ENCODE assay signal across 12 cellular contexts in genomic region chr17:45384047-45384799, GRCh38. TPM values are rescaled to one million over a fixed set of nuclear protein-coding genes. Genes with fewer than 3 reads are reported as not detected.
DNase-seq lines count a peak whose midpoint lies in the region; ATAC-seq, FAIRE-seq and TF ChIP-seq lines count a peak whose summit lies in the region.
"Had no signal": no experiment of that assay in that cellular context is flagged by ENCODE, and none has a peak within 500 bp of the region (broad histone marks: within the 10 kb centered on the region; RNA-seq: fewer than 3 reads in every experiment).

No MANE protein-coding gene starts in this region.

- POLR2A ChIA-PET in A549 (lab: Yijun Ruan, JAX) (interaction anchor here (1.5 kb wide), 2 partner anchors 67 to 106 kb away, joined by 6 to 8 read pairs; partner anchors contain the start of gene MAP3K14), MCF 10A (lab: Yijun Ruan, JAX) (interaction anchor here (0.8 to 3.7 kb wide), 6 partner anchors 8 to 136 kb away, joined by 3 to 32 read pairs (median 5); no protein-coding TSS in a partner anchor)

- no peak overlapping the region for H3K4me3 Mint-ChIP-seq in progenitor cell of endocrine pancreas (ENCODE audit: low read depth)
- no peak overlapping the region for H3K4me3 Mint-ChIP-seq in MCF 10A (ENCODE audit: unreplicated experiment)
- H3K4me3 Mint-ChIP-seq in activated naive CD4-positive, alpha-beta T cell treated with anti-CD3 and anti-CD28 coated beads for 36 hours = no peak overlapping the region
- H3K4me3 Mint-ChIP-seq: CD14-positive monocyte, type B pancreatic cell had no signal

- H3K4me3 ChIP-seq in A549 = no peak overlapping the region

- BruUV-seq in MCF 10A (replicated peaks; lab: Mats Ljungman, UMichigan) = no TSS peak

- no peak for TF ChIP-seq POLR2A in A549 (IDR thresholded peaks at IDR 0.05; ENCODE audit: low read length)

- no peak for FAIRE-seq in A549 (lab: Jason Lieb, UNC)

- CTCF ChIA-PET in A549 (lab: Yijun Ruan, JAX) = interaction anchor here (1.3 to 25.8 kb wide), 23 partner anchors 12 to 249 kb away, joined by 3 to 1120 read pairs (median 13); partner anchors contain the start of genes ACBD4, FMNL1, MAP3K14 and SPATA32
- CTCF ChIA-PET in MCF 10A (lab: Yijun Ruan, JAX) = interaction anchor here (0.6 to 15.7 kb wide), 21 partner anchors 8 to 1249 kb away, joined by 3 to 229 read pairs (median 4); no protein-coding TSS in a partner anchor
- CTCF ChIA-PET in activated naive CD4-positive, alpha-beta T cell treated with anti-CD3 and anti-CD28 coated beads for 36 hours (lab: Charles Lee) = interaction anchor here (0.7 to 8.2 kb wide), 23 partner anchors 9 to 165 kb away, joined by 3 to 116 read pairs (median 7); partner anchors contain the start of gene MAP3K14

- H3K4me1 Mint-ChIP-seq in progenitor cell of endocrine pancreas (ENCODE audit: low read depth) (no peaks in the 10 kb centered on the region), MCF 10A (ENCODE audit: insufficient read depth, unreplicated experiment) (peaks cover 5% of the 10 kb centered on the region)
- peaks cover 13% of the 10 kb centered on the region for H3K4me1 Mint-ChIP-seq in activated naive CD4-positive, alpha-beta T cell treated with anti-CD3 and anti-CD28 coated beads for 36 hours (ENCODE audit: low read depth)

- H3K9me3 ChIP-seq in A549 = no peaks in the 10 kb centered on the region

- H3K9me3 Mint-ChIP-seq in progenitor cell of endocrine pancreas (ENCODE audit: low read depth) (no peaks in the 10 kb centered on the region), MCF 10A (ENCODE audit: unreplicated experiment) (no peaks in the 10 kb centered on the region)
- H3K9me3 Mint-ChIP-seq in activated naive CD4-positive, alpha-beta T cell treated with anti-CD3 and anti-CD28 coated beads for 36 hours = no peaks in the 10 kb centered on the region
- H3K9me3 Mint-ChIP-seq: type B pancreatic cell had no signal

- 67% methylated on average over 7 of the region's 7 CpGs for WGBS in A549 (ENCODE audit: missing lambda C conversion rate)

- no peak for ATAC-seq in A549
- ATAC-seq in omental fat pad (ENCODE audit: low FRiP score) = no peak

- H3K4me1 ChIP-seq in A549 = peaks cover 50% of the 10 kb centered on the region

- intact Hi-C loops in MCF 10A (cut with micrococcal nuclease) = no loop called here
- intact Hi-C loops in activated naive CD4-positive, alpha-beta T cell treated with anti-CD3 and anti-CD28 coated beads for 36 hours (cut with micrococcal nuclease) = loop anchor here (2.0 kb wide), 1 partner anchor 71 kb away; no protein-coding TSS in a partner anchor

- no peak for DNase-seq in A549 (ENCODE audit: low read depth in 1 of 2, low spot score in 1 of 2)
- peak; percentile 39 for DNase-seq in EL
- peak; percentile 25 to 32 for DNase-seq in NOMO-1 (lab: John Stamatoyannopoulos, UW; ENCODE audit: unreplicated experiment in 2 of 2)
- no peak for DNase-seq in progenitor cell of endocrine pancreas (ENCODE audit: low spot score, unreplicated experiment)
- DNase-seq in omental fat pad (ENCODE audit: low spot score) = no peak
- DNase-seq in MCF 10A (ENCODE audit: unreplicated experiment) = no peak
- no peak for DNase-seq in activated naive CD4-positive, alpha-beta T cell treated with anti-CD3 and anti-CD28 coated beads for 36 hours
- DNase-seq: MM.1S, retina had no signal

- H3K27ac ChIP-seq in A549 (peak overlapping the region; percentile 79 to 97), angular gyrus (ENCODE audit: low read depth, low read length) (peak overlapping the region; percentile 13)

- no peak for TF ChIP-seq EP300 in A549 (IDR thresholded peaks at IDR 0.05)

- TF ChIP-seq CTCF in A549 (IDR thresholded peaks at IDR 0.05) = no peak
- TF ChIP-seq CTCF in progenitor cell of endocrine pancreas (IDR thresholded peaks at IDR 0.05; ENCODE audit: unreplicated experiment) = no peak
- no peak for TF ChIP-seq CTCF in omental fat pad (IDR thresholded peaks at IDR 0.05)
- TF ChIP-seq CTCF in MCF 10A (IDR thresholded peaks at IDR 0.05; ENCODE audit: unreplicated experiment) = no peak

- H3K27me3 Mint-ChIP-seq in progenitor cell of endocrine pancreas (peaks cover 52% of the 10 kb centered on the region), MCF 10A (ENCODE audit: insufficient read depth, unreplicated experiment) (no peaks in the 10 kb centered on the region)
- H3K27me3 Mint-ChIP-seq in activated naive CD4-positive, alpha-beta T cell treated with anti-CD3 and anti-CD28 coated beads for 36 hours (ENCODE audit: low read depth) = no peaks in the 10 kb centered on the region

- no peak for TF ChIP-seq RAD21 in A549 (conservative IDR thresholded peaks at IDR 0.05 in 1 of 2, IDR thresholded peaks at IDR 0.05 in 1 of 2)

- H3K4me2 ChIP-seq in A549 = 0 out of 3 replicates have a peak overlapping the region, but pooled peaks have one; percentile 4

- no peak overlapping the region for H3K27ac Mint-ChIP-seq in progenitor cell of endocrine pancreas
- no peak overlapping the region for H3K27ac Mint-ChIP-seq in MCF 10A (ENCODE audit: low read depth, unreplicated experiment)
- no peak overlapping the region for H3K27ac Mint-ChIP-seq in activated naive CD4-positive, alpha-beta T cell treated with anti-CD3 and anti-CD28 coated beads for 36 hours
- H3K27ac Mint-ChIP-seq: type B pancreatic cell had no signal

- H3K36me3 Mint-ChIP-seq in progenitor cell of endocrine pancreas (ENCODE audit: insufficient read depth) = no peaks in the 10 kb centered on the region
- H3K36me3 Mint-ChIP-seq in MCF 10A (ENCODE audit: insufficient read depth, unreplicated experiment) = no peaks in the 10 kb centered on the region
- H3K36me3 Mint-ChIP-seq in activated naive CD4-positive, alpha-beta T cell treated with anti-CD3 and anti-CD28 coated beads for 36 hours (ENCODE audit: low read depth) = no peaks in the 10 kb centered on the region
- H3K36me3 Mint-ChIP-seq: CD14-positive monocyte, type B pancreatic cell had no signal

TF ChIP-seq in A549, 52 proteins besides CTCF, POLR2A, EP300 and RAD21:
- TF ChIP-seq BCL3 (IDR thresholded peaks at IDR 0.05) = no peak
- TF ChIP-seq MAZ (IDR thresholded peaks at IDR 0.05; ENCODE audit: borderline replicate concordance, low read depth, low read length) = no peak
- no peak for TF ChIP-seq PHF8 (IDR thresholded peaks at IDR 0.05; ENCODE audit: borderline replicate concordance, low read depth)
- TF ChIP-seq POLR2AphosphoS2 (conservative IDR thresholded peaks at IDR 0.05; ENCODE audit: low read length) = no peak
- no peak for TF ChIP-seq ZNF302 (CRISPR knock-in tag; IDR thresholded peaks at IDR 0.05)
- no peak for TF ChIP-seq EHF (CRISPR knock-in tag; IDR thresholded peaks at IDR 0.05)

RNA-seq across cellular contexts. Expression of gene ARHGAP27, which starts 48.4 kb away (rescaled TPM):
- polyA plus RNA-seq in A549 (2011; rRNA removed) (7.7 and 10.0 TPM in 2 replicates), A549 (2017; fragmentation: RNase III; extraction: RNeasy Plus Mini Kit Qiagen cat#74134 plus additional on column Dnase treatment) (15.2 to 16.4 TPM (median 15.7 TPM) in 3 replicates)
- 21.4 and 21.7 TPM in 2 replicates for polyA plus RNA-seq in A549 (2012; cell fraction: cytosol; rRNA removed)
- polyA plus RNA-seq in A549 (2012; cell fraction: nucleus; rRNA removed) = 75.5 and 149 TPM in 2 replicates
- polyA minus RNA-seq in A549 (2011; rRNA and poly(A)+ RNA removed) = 13.2 and 14.6 TPM in 2 replicates
- total RNA-seq in progenitor cell of endocrine pancreas (7.6 and 12.7 TPM in 2 replicates), omental fat pad (10 to 100 TPM; 13.4 to 52.5 (median 23.7) TPM), MCF 10A (2022) (30.5 and 47.6 TPM in 2 replicates)
- 10 to 100 TPM; 39.5 to 41.3 TPM for total RNA-seq in activated naive CD4-positive, alpha-beta T cell treated with anti-CD3 and anti-CD28 coated beads for 36 hours

Comparison
In these comparisons a context has a peak if more than half of its experiments do, and no peak if none do; other contexts are left out.
1. DNase-seq: peak in EL (single experiment) and NOMO-1 (2 of 2); none in A549 (0 of 2), progenitor cell of endocrine pancreas (single experiment), omental fat pad (single experiment), MCF 10A (single experiment) and activated naive CD4-positive, alpha-beta T cell treated with anti-CD3 and anti-CD28 coated beads for 36 hours (single experiment).